ENCODE assay signal across 21 cellular contexts in genomic region chr11:1131033-1131911, GRCh38. TPM values are rescaled to one million over a fixed set of nuclear protein-coding genes. Genes with fewer than 3 reads are reported as not detected.
DNase-seq lines count a peak whose midpoint lies in the region; ATAC-seq and TF ChIP-seq lines count a peak whose summit lies in the region.
"Had no signal": no experiment of that assay in that cellular context is flagged by ENCODE, and none has a peak within 500 bp of the region (broad histone marks: within the 10 kb centered on the region; RNA-seq: fewer than 3 reads in every experiment).

No MANE protein-coding gene starts in this region.

- no peak overlapping the region for H3K18ac ChIP-seq in H9 (ENCODE audit: insufficient read length, low read depth, low read length)

- H4K91ac ChIP-seq in H9 (ENCODE audit: insufficient read length, low read depth, low read length): no peak overlapping the region

- H3K27ac ChIP-seq in H9 (ENCODE audit: insufficient read length, low read depth, low read length): no peak overlapping the region
- H3K27ac ChIP-seq in psoas muscle: no peak overlapping the region
- H3K27ac ChIP-seq: breast epithelium, skin epidermis, transverse colon had no signal

- no peak overlapping the region for H3K4me2 ChIP-seq in H9 (ENCODE audit: insufficient read depth, insufficient read length, low read length)

- H3K14ac ChIP-seq in H9 (ENCODE audit: insufficient read depth, low read length): no peak overlapping the region; the same call in 1 of the 2 replicates

- no peak overlapping the region for H3K9ac ChIP-seq in H9 (ENCODE audit: extremely low read depth, insufficient read length, low read length)
- H3K9ac ChIP-seq in mucosa of stomach (ENCODE audit: low read length): peak overlapping the region; percentile 7

- H3T11ph ChIP-seq in H9 (ENCODE audit: low read length): no peak overlapping the region

- H2BK15ac ChIP-seq in H9 (ENCODE audit: low read depth, low read length): no peak overlapping the region

- no CpG with 5 or more reads among the region's 29 CpGs for WGBS in H9 (ENCODE audit: extremely low coverage, insufficient read length, low lambda C conversion rate)
- WGBS in psoas muscle, 3 donors: 58 to 65% (median 61%) methylated on average over 22 to 29 of the region's 29 CpGs

- H3K9me3 Mint-ChIP-seq in H9: peaks cover 12 to 14% of the 10 kb centered on the region in 2 experiments

- no peak overlapping the region for H2AK5ac ChIP-seq in H9 (ENCODE audit: insufficient read length, low read length)

- no peak overlapping the region for H2BK12ac ChIP-seq in H9 (ENCODE audit: insufficient read length, low read depth, low read length)

- no peak overlapping the region for H2BK20ac ChIP-seq in H9 (ENCODE audit: low read depth, low read length, poor library complexity, severe bottlenecking)

- DNase-seq in DMS153 (lab: John Stamatoyannopoulos, UW) (peak; percentile 34), H9 (peak; percentile 37), SK-N-DZ (ENCODE audit: low spot score) (peak; percentile 55), GDM1 (lab: John Stamatoyannopoulos, UW) (no peak), psoas muscle (no peak)
- no peak for DNase-seq in stimulated activated CD4-positive, alpha-beta T cell treated with anti-CD3 and anti-CD28 coated beads, Interleukin-2, amount 100 ng/mL, for 48 hours
- DNase-seq: activated T-cell treated with anti-CD3 and anti-CD28 coated beads, Interleukin-2, amount 50 U/mL, for 1 hour; DND-41; kidney glomerular epithelial cell; nucleus accumbens; stimulated activated naive B cell treated with anti-CD40 and anti-IgM and Interleukin-4, amounts not matched to agents 10 μg/mL and 1 μg/mL and 100 μg/mL, for 72 hours; T-helper 2 cell had no signal

- H4K5ac ChIP-seq in H9 (ENCODE audit: insufficient read length, low read depth, low read length): no peak overlapping the region

- H3K79me2 ChIP-seq in H9 (ENCODE audit: insufficient read depth, low read length): no peaks in the 10 kb centered on the region

- no peaks in the 10 kb centered on the region for H3K23me2 ChIP-seq in H9 (ENCODE audit: insufficient read length, low read depth, low read length, poor library complexity, severe bottlenecking)

- peaks cover 21% of the 10 kb centered on the region for H3K27me3 Mint-ChIP-seq in H9 (ENCODE audit: low read depth)

- no peak for ATAC-seq in psoas muscle
- ATAC-seq in HG03354 (IDR thresholded peaks at IDR 0.05; ENCODE audit: poor library complexity, severe bottlenecking, unreplicated experiment): no peak
- ATAC-seq: stimulated activated naive B cell treated with anti-CD40 and anti-IgM and Interleukin-4, amounts not matched to agents 10 μg/mL and 1 μg/mL and 100 μg/mL, for 72 hours had no signal

- H3K36me3 Mint-ChIP-seq in H9 (ENCODE audit: insufficient read depth in 1 of 3, low read depth in 3 of 3): no peaks in the 10 kb centered on the region

- H3K4me1 Mint-ChIP-seq in H9: no peaks in the 10 kb centered on the region; a peak in 1 of 4 replicates
- H3K4me1 Mint-ChIP-seq: stimulated activated naive B cell treated with anti-CD40 and anti-IgM and Interleukin-4, amounts not matched to agents 10 μg/mL and 1 μg/mL and 100 μg/mL, for 72 hours had no signal

- no peaks in the 10 kb centered on the region for H3K79me1 ChIP-seq in H9 (ENCODE audit: insufficient read depth, low read depth, low read length, poor library complexity, severe bottlenecking)

- H3K4ac ChIP-seq in H9 (ENCODE audit: low read depth, low read length): no peak overlapping the region

- no peak overlapping the region for H3K23ac ChIP-seq in H9 (ENCODE audit: insufficient read length, low read depth, low read length)

- H3K4me3 ChIP-seq in mucosa of stomach (ENCODE audit: low read length): no peak overlapping the region
- no peak overlapping the region for H3K4me3 ChIP-seq in psoas muscle
- H3K4me3 ChIP-seq: breast epithelium, skin epidermis, transverse colon had no signal

- H3K56ac ChIP-seq in H9 (ENCODE audit: insufficient read length, low read depth, low read length): no peak overlapping the region

- H3K4me3 Mint-ChIP-seq in H9: no peak overlapping the region
- H3K4me3 Mint-ChIP-seq: activated naive CD8-positive, alpha-beta T cell; stimulated activated naive B cell treated with anti-CD40 and anti-IgM and Interleukin-4, amounts not matched to agents 10 μg/mL and 1 μg/mL and 100 μg/mL, for 72 hours had no signal

- H3K4me1 ChIP-seq in H9 (ENCODE audit: insufficient read depth, low read length) (no peaks in the 10 kb centered on the region), mucosa of stomach (ENCODE audit: control insufficient read depth, insufficient read depth, low read length) (peaks cover 50% of the 10 kb centered on the region), psoas muscle (no peaks in the 10 kb centered on the region)
- H3K4me1 ChIP-seq: breast epithelium, transverse colon had no signal

- TF ChIP-seq CTCF in H9 (conservative IDR thresholded peaks at IDR 0.05) (0 out of 3 replicates have a peak, but pooled peaks have one; percentile 22), psoas muscle (IDR thresholded peaks at IDR 0.05) (no peak)

- H3K27me3 ChIP-seq in H9 (ENCODE audit: insufficient read depth, low read length): no peaks in the 10 kb centered on the region
- H3K27me3 ChIP-seq in mucosa of stomach (ENCODE audit: control insufficient read depth, insufficient read depth, low read length): no peaks in the 10 kb centered on the region
- H3K27me3 ChIP-seq in psoas muscle (ENCODE audit: insufficient read depth in 3 of 3, low read length in 2 of 3): peaks cover 0 to 34% (median 14%) of the 10 kb centered on the region in 3 donors

- H2AFZ ChIP-seq in H9 (ENCODE audit: low read length): no peak overlapping the region

- no peaks in the 10 kb centered on the region for H3K9me3 ChIP-seq in H9 (ENCODE audit: control insufficient read depth, low read depth, low read length)
- H3K9me3 ChIP-seq in mucosa of stomach (ENCODE audit: control insufficient read depth, low read length): no peaks in the 10 kb centered on the region
- H3K9me3 ChIP-seq in psoas muscle: peaks cover 8% of the 10 kb centered on the region

- intact Hi-C loops in psoas muscle (cut with DNase I): no loop called here

- H4K8ac ChIP-seq in H9 (replicated peaks; ENCODE audit: insufficient read length, low read depth, low read length): no peak overlapping the region

- H3K36me3 ChIP-seq in mucosa of stomach (ENCODE audit: control insufficient read depth, insufficient read depth, low read length): no peaks in the 10 kb centered on the region
- no peaks in the 10 kb centered on the region for H3K36me3 ChIP-seq in psoas muscle (ENCODE audit: insufficient read depth in 1 of 2, low read depth in 1 of 2)
- H3K36me3 ChIP-seq: breast epithelium, transverse colon had no signal

- no peak overlapping the region for H2BK120ac ChIP-seq in H9 (ENCODE audit: low read depth, low read length, poor library complexity, severe bottlenecking)

- H2BK5ac ChIP-seq in H9 (ENCODE audit: insufficient read length, low read length): no peak overlapping the region

- H3K27ac Mint-ChIP-seq in H9: peak overlapping the region in 2 of 3 experiments; percentile 46 to 64; a peak in 3 of 7 replicates
- H3K27ac Mint-ChIP-seq: activated naive CD8-positive, alpha-beta T cell; stimulated activated naive B cell treated with anti-CD40 and anti-IgM and Interleukin-4, amounts not matched to agents 10 μg/mL and 1 μg/mL and 100 μg/mL, for 72 hours had no signal

- no peaks in the 10 kb centered on the region for H4K20me1 ChIP-seq in H9 (ENCODE audit: control insufficient read depth, insufficient read depth, insufficient read length)

RNA-seq across cellular contexts. Expression of gene MUC5AC, which starts 26.5 kb away (rescaled TPM):
- total RNA-seq in H9 (2021) (not detected in 2 replicates), psoas muscle (under 1 TPM in 1 of 4 donors, not detected in 3; 0.02 TPM)
- not detected in 2 replicates for polyA plus RNA-seq in SK-N-DZ (2014; cell fraction: cytosol; rRNA removed)
- polyA plus RNA-seq in SK-N-DZ (2014; cell fraction: nucleus; rRNA removed): not detected in 2 replicates
- polyA plus RNA-seq in psoas muscle: not detected
- total RNA-seq: breast epithelium, HT1080, RPMI7951, transverse colon had no signal
- polyA plus RNA-seq: BJ had no signal

RNA-seq across cellular contexts. Expression of gene MUC2, which starts 56.6 kb away (rescaled TPM):
- total RNA-seq in H9 (2021) (not detected in 2 replicates), psoas muscle (under 1 TPM in 3 of 4 donors, not detected in 1; 0.02 to 0.44 (median 0.04) TPM)
- polyA plus RNA-seq in SK-N-DZ (2014; cell fraction: cytosol; rRNA removed): not detected in 2 replicates
- not detected in 2 replicates for polyA plus RNA-seq in SK-N-DZ (2014; cell fraction: nucleus; rRNA removed)
- under 1 TPM in 2 of 3 donors, not detected in 1; under 0.01 to 0.01 TPM for polyA plus RNA-seq in psoas muscle
- total RNA-seq: HT1080, RPMI7951 had no signal
- polyA plus RNA-seq: BJ had no signal

Comparison
In these comparisons a context has a peak if more than half of its experiments do, and no peak if none do; other contexts are left out.
1. DNase-seq: peak in DMS153 (single experiment), H9 (single experiment) and SK-N-DZ (single experiment); none in GDM1 (single experiment), psoas muscle (0 of 2) and stimulated activated CD4-positive, alpha-beta T cell treated with anti-CD3 and anti-CD28 coated beads, Interleukin-2, amount 100 ng/mL, for 48 hours (0 of 2).